In genomic region chrX:151974336-151975227, GRCh38 we compare ENCODE assay signal across 9 cellular contexts. TPM values are rescaled to one million over a fixed set of nuclear protein-coding genes. Genes with fewer than 3 reads are reported as not detected.
A peak's percentile ranks its signal among the peaks of the same experiment; 100 is the strongest.
DNase-seq lines count a peak whose midpoint lies in the region; ATAC-seq and TF ChIP-seq lines count a peak whose summit lies in the region.
"Had no signal": no experiment of that assay in that cellular context is flagged by ENCODE, and none has a peak within 500 bp of the region (broad histone marks: within the 10 kb centered on the region; RNA-seq: fewer than 3 reads in every experiment).

GABRE (minus strand) TSS chrX:151974676; CDS start chrX:151974625, 51 bp downstream.

- H2AFZ ChIP-seq in HCT116 (ENCODE audit: low read depth, low read length, poor library complexity, severe bottlenecking) = no peak within 1 kb of the TSS

- H3K27me3 ChIP-seq in HCT116 (ENCODE audit: insufficient read depth, low read length) = no peaks in the 10 kb centered on the region; the same call in 1 of the 2 replicates

- H3K27ac ChIP-seq in HCT116 (ENCODE audit: low read depth, low read length) = no peak within 1 kb of the TSS

- H3K36me3 ChIP-seq in HCT116 (ENCODE audit: control insufficient read depth in 1 of 2, insufficient read depth in 2 of 2, low read length in 2 of 2) = no peaks in the 10 kb centered on the region

- TF ChIP-seq RAD21 in HCT116 (IDR thresholded peaks at IDR 0.05; ENCODE audit: low read depth) = no peak

- H3K9me3 Mint-ChIP-seq in glutamatergic neuron (ENCODE audit: unreplicated experiment) = no peaks in the 10 kb centered on the region
- H3K9me3 Mint-ChIP-seq in naive thymus-derived CD8-positive, alpha-beta T cell = no peaks in the 10 kb centered on the region

- intact Hi-C loops in HCT116 (cut with micrococcal nuclease) (no loop called here), posterior vena cava (cut with DNase I) (no loop called here)

- peak within 1 kb of the TSS; percentile 46 for H3K9ac ChIP-seq in HCT116 (ENCODE audit: low read length)

- ATAC-seq in HCT116 (peak; percentile 85), GM21515 (IDR thresholded peaks at IDR 0.05; ENCODE audit: unreplicated experiment) (no peak), HG03432 (IDR thresholded peaks at IDR 0.05; ENCODE audit: unreplicated experiment) (no peak)
- no peak for ATAC-seq in naive thymus-derived CD8-positive, alpha-beta T cell

- TF ChIP-seq POLR2A in HCT116 (IDR thresholded peaks at IDR 0.05; ENCODE audit: borderline replicate concordance, extremely low read depth, insufficient read depth, insufficient read length) = no peak

- peaks cover 2% of the 10 kb centered on the region for H3K27me3 Mint-ChIP-seq in glutamatergic neuron (ENCODE audit: unreplicated experiment)
- peaks cover 10 to 34% (median 17%) of the 10 kb centered on the region in 5 donors for H3K27me3 Mint-ChIP-seq in naive thymus-derived CD8-positive, alpha-beta T cell

- DNase-seq in HCT116 (ENCODE audit: low read depth, low spot score) (no peak), T1000 (lab: John Stamatoyannopoulos, UW) (peak; percentile 21), glutamatergic neuron (peak; percentile 36), posterior vena cava (ENCODE audit: low spot score) (peak; percentile 81), DMS153 (lab: John Stamatoyannopoulos, UW) (no peak)
- no peak for DNase-seq in naive thymus-derived CD8-positive, alpha-beta T cell

- no peaks in the 10 kb centered on the region for H3K36me3 Mint-ChIP-seq in glutamatergic neuron (ENCODE audit: unreplicated experiment)
- peaks cover 0 to 2% (median 0%) of the 10 kb centered on the region in 3 donors for H3K36me3 Mint-ChIP-seq in naive thymus-derived CD8-positive, alpha-beta T cell
- H3K36me3 Mint-ChIP-seq: memory B cell had no signal

- H3K4me3 ChIP-seq in HCT116 (replicated peaks in 1 of 2; ENCODE audit: low read depth in 1 of 2, low read length in 2 of 2) = peak within 1 kb of the TSS; percentile 38 to 57

- peak within 1 kb of the TSS; percentile 52 for H3K4me3 Mint-ChIP-seq in glutamatergic neuron (ENCODE audit: unreplicated experiment)
- H3K4me3 Mint-ChIP-seq in naive thymus-derived CD8-positive, alpha-beta T cell = peak within 1 kb of the TSS in 2 of 10 donors; percentile 36 to 38
- H3K4me3 Mint-ChIP-seq: memory B cell had no signal

- H4K20me1 ChIP-seq in HCT116 (ENCODE audit: insufficient read depth) = no peaks in the 10 kb centered on the region

- no peak within 1 kb of the TSS for H3K27ac Mint-ChIP-seq in glutamatergic neuron (ENCODE audit: unreplicated experiment)
- H3K27ac Mint-ChIP-seq in naive thymus-derived CD8-positive, alpha-beta T cell = peak within 1 kb of the TSS in 1 of 10 donors; percentile 87
- H3K27ac Mint-ChIP-seq: memory B cell had no signal

- POLR2A ChIA-PET in HCT116 (lab: Charles Lee) = interaction anchor here (0.6 to 2.2 kb wide), 2 partner anchors 9 to 450 kb away, joined by 3 to 7 read pairs; no protein-coding TSS in a partner anchor
- POLR2A ChIA-PET in naive thymus-derived CD8-positive, alpha-beta T cell (lab: Charles Lee) = no interaction called here

- H3K79me2 ChIP-seq in HCT116 (ENCODE audit: insufficient read depth, low read length) = no peaks in the 10 kb centered on the region

- H3K4me1 ChIP-seq in HCT116 (ENCODE audit: control insufficient read depth in 1 of 2, insufficient read depth in 2 of 2, low read length in 2 of 2) = peaks cover 15 to 29% of the 10 kb centered on the region in 2 experiments; a peak in 3 of 4 replicates

- CTCF ChIA-PET in HCT116 (lab: Charles Lee) = no interaction called here

- H3K4me1 Mint-ChIP-seq in glutamatergic neuron (ENCODE audit: low read depth, unreplicated experiment) = no peaks in the 10 kb centered on the region
- peaks cover 0 to 4% (median 0%) of the 10 kb centered on the region in 4 donors for H3K4me1 Mint-ChIP-seq in naive thymus-derived CD8-positive, alpha-beta T cell
- H3K4me1 Mint-ChIP-seq: memory B cell had no signal

- H3K4me2 ChIP-seq in HCT116 (ENCODE audit: low read length) = peak within 1 kb of the TSS; percentile 77

- no peak for TF ChIP-seq CTCF in HCT116 (IDR thresholded peaks at IDR 0.05 in 2 of 3, conservative IDR thresholded peaks at IDR 0.05 in 1 of 3; ENCODE audit: borderline replicate concordance in 1 of 3, insufficient read depth in 1 of 3, low read depth in 2 of 3, low read length in 2 of 3)
- no peak for TF ChIP-seq CTCF in glutamatergic neuron (IDR thresholded peaks at IDR 0.05; ENCODE audit: partially characterized antibody, unreplicated experiment)

- H3K9me3 ChIP-seq in HCT116 (ENCODE audit: control insufficient read depth in 1 of 2, insufficient read depth in 1 of 2, low read depth in 1 of 2, low read length in 2 of 2) = no peaks in the 10 kb centered on the region

- RAD21 ChIA-PET in HCT116 (lab: Charles Lee; ENCODE audit: low non-redundant PET in 1 of 2, low total read pairs in 2 of 2, uncharacterized antibody in 2 of 2, unreplicated experiment in 2 of 2) = no interaction called here

- H3K9me2 ChIP-seq in HCT116 (ENCODE audit: insufficient read depth) = no peaks in the 10 kb centered on the region

- no TSS peak for BruUV-seq in HCT116 (replicated peaks; lab: Mats Ljungman, UMichigan)

TF ChIP-seq in HCT116, 20 proteins besides CTCF, POLR2A, EP300 and RAD21:
- peak; percentile 68 for TF ChIP-seq POLR2AphosphoS5 (IDR thresholded peaks at IDR 0.05; ENCODE audit: low read depth, low read length)
- TF ChIP-seq MAX (IDR thresholded peaks at IDR 0.05) = peak; percentile 41
- no peak for TF ChIP-seq EGR1 (IDR thresholded peaks at IDR 0.05; ENCODE audit: low read depth)
- TF ChIP-seq TCF7L2 (IDR thresholded peaks at IDR 0.05; ENCODE audit: borderline replicate concordance, extremely low read depth, insufficient read depth, insufficient read length) = no peak
- TF ChIP-seq FOSL1 (IDR thresholded peaks at IDR 0.05; ENCODE audit: low read depth) = no peak

RNA-seq across cellular contexts. Expression of gene GABRE, which starts in this region (rescaled TPM):
- 3.9 TPM for total RNA-seq in HCT116 (2021; ENCODE audit: unreplicated experiment)
- polyA plus RNA-seq in HCT116 (2012) = 2.1 and 3.0 TPM in 2 replicates
- not detected for total RNA-seq in glutamatergic neuron (ENCODE audit: unreplicated experiment)
- 10 to 100 TPM; 19.2 to 24.4 TPM for total RNA-seq in posterior vena cava
- not detected for total RNA-seq in naive thymus-derived CD8-positive, alpha-beta T cell
- not detected for polyA plus RNA-seq in naive thymus-derived CD8-positive, alpha-beta T cell

Comparison
In these comparisons a context has a peak if more than half of its experiments do, and no peak if none do; other contexts are left out.
1. Peak in DNase-seq in glutamatergic neuron; RNA of the gene not detected or under 1 TPM.
2. DNase-seq: peak in T1000 (single experiment) and posterior vena cava (single experiment); none in HCT116 (single experiment), DMS153 (single experiment) and naive thymus-derived CD8-positive, alpha-beta T cell (0 of 10).